8 cellular contexts compared by ENCODE assay signal in the genomic region with DNA sequence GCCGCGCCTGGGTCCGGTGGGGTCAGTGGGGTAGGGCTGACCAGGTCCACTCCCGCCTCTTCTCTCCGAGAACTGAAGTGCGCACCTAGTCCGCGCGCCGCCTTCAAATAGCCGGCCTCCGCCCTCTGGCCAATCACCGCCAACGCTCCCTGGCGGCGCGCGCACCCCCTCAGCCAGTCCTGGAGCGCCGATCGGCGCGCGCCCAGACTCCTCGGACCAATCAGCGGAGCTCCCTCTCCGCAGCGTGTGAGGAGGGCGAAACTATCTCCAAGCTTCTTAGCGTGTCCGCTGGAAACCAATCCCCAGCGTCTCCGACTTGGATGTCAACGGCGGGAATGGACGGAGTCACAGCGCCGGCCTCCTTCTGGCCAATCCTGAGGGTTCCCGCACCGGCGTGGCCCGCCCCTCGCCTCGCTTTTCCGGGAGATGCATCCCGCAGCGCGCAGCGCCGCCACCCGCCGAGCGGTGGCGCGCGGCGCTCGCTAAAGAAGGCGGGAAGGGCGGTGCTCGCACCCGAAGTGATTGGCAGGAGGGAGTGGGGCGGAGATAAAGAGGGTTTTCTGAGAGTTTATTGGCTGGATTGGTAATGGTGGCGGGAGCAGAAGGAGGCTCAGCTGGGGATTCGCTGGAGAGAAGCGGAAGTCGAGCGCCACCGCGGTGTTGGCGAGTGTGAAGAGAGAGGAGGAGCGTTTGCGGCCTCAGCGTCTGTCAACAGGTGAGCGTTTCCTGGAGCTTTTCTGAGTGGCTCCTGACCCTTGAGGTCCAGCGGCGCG. TPM values are rescaled to one million over a fixed set of nuclear protein-coding genes. Genes with fewer than 3 reads are reported as not detected.
DNase-seq lines count a peak whose midpoint lies in the region; ATAC-seq, FAIRE-seq and TF ChIP-seq lines count a peak whose summit lies in the region.

A gene (minus strand): TSS at position 81 of the 773 bp plus-strand sequence. CDS start 133 bp downstream, outside the sequence.

- H3K27me3 ChIP-seq in WERI-Rb-1 (ENCODE audit: insufficient read depth, low read depth, severe bottlenecking) (no peaks in the 10 kb centered on the region), bronchial epithelial cell (ENCODE audit: control insufficient read depth, insufficient read depth, low read length) (no peaks in the 10 kb centered on the region), iPS-20b (ENCODE audit: insufficient read depth, low read length) (no peaks in the 10 kb centered on the region)

- H3K36me3 ChIP-seq in WERI-Rb-1: peaks cover 16% of the 10 kb centered on the region
- no peaks in the 10 kb centered on the region for H3K36me3 ChIP-seq in bronchial epithelial cell (ENCODE audit: control insufficient read depth, insufficient read depth, low read length)
- peaks cover 10% of the 10 kb centered on the region; the same call in 1 of the 2 replicates for H3K36me3 ChIP-seq in iPS-20b (ENCODE audit: insufficient read depth, low read depth, low read length)

- peak; percentile 66 for TF ChIP-seq CTCF in WERI-Rb-1 (IDR thresholded peaks at IDR 0.05; ENCODE audit: low read depth, low read length)
- peak; percentile 91 for TF ChIP-seq CTCF in bronchial epithelial cell (IDR thresholded peaks at IDR 0.05; ENCODE audit: insufficient read depth, low read length, severe bottlenecking)

- peaks cover 10% of the 10 kb centered on the region; the same call in 1 of the 2 replicates for H3K4me1 ChIP-seq in iPS-20b (ENCODE audit: insufficient read depth, low read length)

- ATAC-seq in GM18907 (IDR thresholded peaks at IDR 0.05; ENCODE audit: unreplicated experiment) (peak; percentile 82), HG03159 (IDR thresholded peaks at IDR 0.05; ENCODE audit: unreplicated experiment) (peak; percentile 82)

- no peak for FAIRE-seq in bronchial epithelial cell (lab: Jason Lieb, UNC)

- H3K4me3 ChIP-seq in WERI-Rb-1 (ENCODE audit: low read depth, low read length) (peak within 1 kb of the TSS; percentile 74), bronchial epithelial cell (ENCODE audit: low read depth, low read length) (peak within 1 kb of the TSS; percentile 70), iPS-20b (ENCODE audit: low read length) (peak within 1 kb of the TSS; percentile 86), skin epidermis (peak within 1 kb of the TSS; percentile 62 to 92 (median 82))

- H3K27ac ChIP-seq in WERI-Rb-1: peak within 1 kb of the TSS; percentile 90
- peak within 1 kb of the TSS; percentile 86 for H3K27ac ChIP-seq in iPS-20b (ENCODE audit: low read length)
- H3K27ac ChIP-seq in skin epidermis: peak within 1 kb of the TSS; percentile 49 to 95 (median 90)

- DNase-seq in AG08396 (ENCODE audit: low spot score) (peak; percentile 99), NCI-H2227 (lab: John Stamatoyannopoulos, UW; ENCODE audit: unreplicated experiment) (peak; percentile 98), WERI-Rb-1 (peak; percentile 99), bronchial epithelial cell (ENCODE audit: low read depth) (peak; percentile 98)

- no peaks in the 10 kb centered on the region for H3K9me3 ChIP-seq in WERI-Rb-1 (ENCODE audit: severe bottlenecking)
- no peaks in the 10 kb centered on the region for H3K9me3 ChIP-seq in iPS-20b (ENCODE audit: insufficient read depth, low read depth, low read length)

- H3K9ac ChIP-seq in iPS-20b (ENCODE audit: low read depth, low read length): peak within 1 kb of the TSS; percentile 87; the same call in 1 of the 2 replicates

RNA-seq across cellular contexts. Expression of the gene that starts here (rescaled TPM):
- 0.26 and 0.53 TPM in 2 replicates for total RNA-seq in bronchial epithelial cell

Comparison
In these comparisons a context has a peak if more than half of its experiments do, and no peak if none do; other contexts are left out.
1. Peak in every context shown above with its lines: DNase-seq, ATAC-seq, H3K4me3 ChIP-seq and H3K27ac ChIP-seq.
2. Peak in DNase-seq and H3K4me3 ChIP-seq in bronchial epithelial cell; RNA of the gene not detected or under 1 TPM.